In the genomic region with DNA sequence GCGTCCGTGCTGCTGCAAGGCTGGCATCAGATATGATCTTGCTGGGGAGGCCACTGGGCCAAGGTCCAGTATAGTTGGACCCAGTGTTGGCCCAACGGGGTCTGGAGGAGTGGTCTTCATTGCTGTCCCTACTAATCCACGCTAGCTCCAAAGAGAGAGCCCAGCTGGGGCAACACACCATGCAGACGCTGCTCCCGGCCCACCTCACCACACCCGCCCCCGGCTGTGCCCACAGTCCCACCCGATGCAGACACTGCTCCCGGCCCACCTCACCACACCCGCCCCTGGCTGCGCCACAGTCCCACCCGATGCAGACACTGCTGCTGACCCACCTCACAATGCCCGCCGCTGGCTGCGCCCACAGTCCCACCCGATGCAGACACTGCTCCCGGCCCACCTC, we compare ENCODE assay signal across 1 cellular context.
TF ChIP-seq lines count a peak whose summit lies in the region.

No MANE protein-coding gene starts in this region.

TF ChIP-seq in HepG2, 621 proteins besides CTCF, POLR2A, EP300 and RAD21 (continued from another document):
- TF ChIP-seq, protein P1, sequence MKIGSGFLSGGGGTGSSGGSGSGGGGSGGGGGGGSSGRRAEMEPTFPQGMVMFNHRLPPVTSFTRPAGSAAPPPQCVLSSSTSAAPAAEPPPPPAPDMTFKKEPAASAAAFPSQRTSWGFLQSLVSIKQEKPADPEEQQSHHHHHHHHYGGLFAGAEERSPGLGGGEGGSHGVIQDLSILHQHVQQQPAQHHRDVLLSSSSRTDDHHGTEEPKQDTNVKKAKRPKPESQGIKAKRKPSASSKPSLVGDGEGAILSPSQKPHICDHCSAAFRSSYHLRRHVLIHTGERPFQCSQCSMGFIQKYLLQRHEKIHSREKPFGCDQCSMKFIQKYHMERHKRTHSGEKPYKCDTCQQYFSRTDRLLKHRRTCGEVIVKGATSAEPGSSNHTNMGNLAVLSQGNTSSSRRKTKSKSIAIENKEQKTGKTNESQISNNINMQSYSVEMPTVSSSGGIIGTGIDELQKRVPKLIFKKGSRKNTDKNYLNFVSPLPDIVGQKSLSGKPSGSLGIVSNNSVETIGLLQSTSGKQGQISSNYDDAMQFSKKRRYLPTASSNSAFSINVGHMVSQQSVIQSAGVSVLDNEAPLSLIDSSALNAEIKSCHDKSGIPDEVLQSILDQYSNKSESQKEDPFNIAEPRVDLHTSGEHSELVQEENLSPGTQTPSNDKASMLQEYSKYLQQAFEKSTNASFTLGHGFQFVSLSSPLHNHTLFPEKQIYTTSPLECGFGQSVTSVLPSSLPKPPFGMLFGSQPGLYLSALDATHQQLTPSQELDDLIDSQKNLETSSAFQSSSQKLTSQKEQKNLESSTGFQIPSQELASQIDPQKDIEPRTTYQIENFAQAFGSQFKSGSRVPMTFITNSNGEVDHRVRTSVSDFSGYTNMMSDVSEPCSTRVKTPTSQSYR (CRISPR knock-in tag; IDR thresholded peaks at IDR 0.05; ENCODE audit: borderline replicate concordance), result no peak
- TF ChIP-seq ZSCAN30 (CRISPR knock-in tag; IDR thresholded peaks at IDR 0.05), result no peak
- TF ChIP-seq, protein P2, sequence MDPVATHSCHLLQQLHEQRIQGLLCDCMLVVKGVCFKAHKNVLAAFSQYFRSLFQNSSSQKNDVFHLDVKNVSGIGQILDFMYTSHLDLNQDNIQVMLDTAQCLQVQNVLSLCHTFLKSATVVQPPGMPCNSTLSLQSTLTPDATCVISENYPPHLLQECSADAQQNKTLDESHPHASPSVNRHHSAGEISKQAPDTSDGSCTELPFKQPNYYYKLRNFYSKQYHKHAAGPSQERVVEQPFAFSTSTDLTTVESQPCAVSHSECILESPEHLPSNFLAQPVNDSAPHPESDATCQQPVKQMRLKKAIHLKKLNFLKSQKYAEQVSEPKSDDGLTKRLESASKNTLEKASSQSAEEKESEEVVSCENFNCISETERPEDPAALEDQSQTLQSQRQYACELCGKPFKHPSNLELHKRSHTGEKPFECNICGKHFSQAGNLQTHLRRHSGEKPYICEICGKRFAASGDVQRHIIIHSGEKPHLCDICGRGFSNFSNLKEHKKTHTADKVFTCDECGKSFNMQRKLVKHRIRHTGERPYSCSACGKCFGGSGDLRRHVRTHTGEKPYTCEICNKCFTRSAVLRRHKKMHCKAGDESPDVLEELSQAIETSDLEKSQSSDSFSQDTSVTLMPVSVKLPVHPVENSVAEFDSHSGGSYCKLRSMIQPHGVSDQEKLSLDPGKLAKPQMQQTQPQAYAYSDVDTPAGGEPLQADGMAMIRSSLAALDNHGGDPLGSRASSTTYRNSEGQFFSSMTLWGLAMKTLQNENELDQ (CRISPR knock-in tag; IDR thresholded peaks at IDR 0.05; ENCODE audit: borderline replicate concordance), result no peak
- TF ChIP-seq SRY (CRISPR knock-in tag; IDR thresholded peaks at IDR 0.05), result no peak
- no peak for TF ChIP-seq ZNF367 (CRISPR knock-in tag; IDR thresholded peaks at IDR 0.05; ENCODE audit: borderline replicate concordance)
- no peak for TF ChIP-seq ATRX (CRISPR knock-in tag; IDR thresholded peaks at IDR 0.05; ENCODE audit: borderline replicate concordance)
